8 cellular contexts compared by ENCODE assay signal in the genomic region with DNA sequence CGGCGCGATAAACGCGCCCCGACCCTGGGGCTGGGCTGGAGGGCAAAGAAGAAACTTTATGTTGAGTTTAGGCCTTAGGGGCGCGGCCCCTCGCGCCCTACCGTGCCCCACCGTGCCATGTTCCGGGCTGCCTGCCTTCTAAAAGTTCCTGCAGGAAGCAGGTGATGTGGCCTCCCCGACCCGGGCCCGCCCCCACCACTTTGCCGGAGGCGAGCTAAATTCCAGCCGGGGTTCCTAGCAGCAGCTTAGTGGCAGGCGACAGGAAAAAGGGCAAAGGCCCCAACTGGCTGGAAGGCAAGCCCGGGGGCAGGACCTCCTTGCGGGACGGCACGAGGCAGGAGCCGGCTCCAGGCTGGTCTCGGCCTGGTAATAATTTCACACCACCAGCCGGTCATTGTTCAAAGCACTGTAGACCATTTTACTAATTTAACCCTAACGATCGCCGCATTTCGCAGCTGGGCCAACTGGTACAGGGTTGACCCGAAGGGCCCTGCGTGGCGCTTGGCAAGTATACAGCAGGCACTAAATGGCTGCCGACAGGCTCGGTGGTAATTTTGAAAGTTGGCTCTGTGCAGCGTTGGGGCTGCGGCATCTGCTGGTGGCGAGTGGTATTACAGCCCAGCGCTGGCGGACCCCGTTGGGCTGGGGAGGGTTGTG. TPM values are rescaled to one million over a fixed set of nuclear protein-coding genes. Genes with fewer than 3 reads are reported as not detected.
DNase-seq lines count a peak whose midpoint lies in the region; ATAC-seq and TF ChIP-seq lines count a peak whose summit lies in the region.

No MANE protein-coding gene starts in this region.

- TF ChIP-seq POLR2A in prostate gland (IDR thresholded peaks at IDR 0.05) (no peak), uterus (IDR thresholded peaks at IDR 0.05) (peak in 1 of 2 donors; percentile 13)

- no peaks in the 10 kb centered on the region for H3K9me3 ChIP-seq in SK-N-SH
- no peaks in the 10 kb centered on the region for H3K9me3 ChIP-seq in prostate gland
- H3K9me3 ChIP-seq in uterus = no peaks in the 10 kb centered on the region

- CTCF ChIA-PET in SK-N-SH (lab: Yijun Ruan, JAX) = interaction anchor here (0.7 to 13.5 kb wide), 29 partner anchors 10 to 358 kb away, joined by 3 to 300 read pairs (median 4); a partner anchor contains a TSS

- POLR2A ChIA-PET in SK-N-SH (lab: Yijun Ruan, JAX) = interaction anchor here (1.0 to 1.6 kb wide), 3 partner anchors 40 to 94 kb away, joined by 3 to 5 read pairs (median 3); a partner anchor contains a TSS

- H3K36me3 ChIP-seq in SK-N-SH (replicated peaks in 1 of 2; ENCODE audit: control insufficient read depth in 1 of 2, insufficient read depth in 2 of 2, low read length in 1 of 2) (no peaks in the 10 kb centered on the region), prostate gland (no peaks in the 10 kb centered on the region), uterus (no peaks in the 10 kb centered on the region)

- no peaks in the 10 kb centered on the region for H3K27me3 Mint-ChIP-seq in IgD-negative memory B cell
- no peaks in the 10 kb centered on the region for H3K27me3 Mint-ChIP-seq in activated naive CD8-positive, alpha-beta T cell treated with anti-CD3 and anti-CD28 coated beads, Interleukin-2, amount 50 U/mL, for 24 hours

- TF ChIP-seq EP300 in SK-N-SH (IDR thresholded peaks at IDR 0.05; ENCODE audit: borderline replicate concordance in 1 of 2, low read depth in 1 of 2, low read length in 1 of 2) = no peak

- no peaks in the 10 kb centered on the region for H3K9me2 ChIP-seq in SK-N-SH

- peak overlapping the region; percentile 76 for H2AFZ ChIP-seq in SK-N-SH (ENCODE audit: low read depth)

- peak overlapping the region; percentile 52 to 58 for H3K4me3 ChIP-seq in SK-N-SH (ENCODE audit: low read depth in 2 of 2, low read length in 1 of 2)
- peak overlapping the region; percentile 61 to 65 for H3K4me3 ChIP-seq in prostate gland
- peak overlapping the region; percentile 15 to 38 for H3K4me3 ChIP-seq in uterus

- peak; percentile 45 for ATAC-seq in activated naive CD8-positive, alpha-beta T cell treated with anti-CD3 and anti-CD28 coated beads, Interleukin-2, amount 50 U/mL, for 24 hours
- peak; percentile 82 for ATAC-seq in left ventricle myocardium superior

- H3K36me3 Mint-ChIP-seq in IgD-negative memory B cell = peaks cover 2% of the 10 kb centered on the region
- H3K36me3 Mint-ChIP-seq in activated naive CD8-positive, alpha-beta T cell treated with anti-CD3 and anti-CD28 coated beads, Interleukin-2, amount 50 U/mL, for 24 hours (ENCODE audit: low read depth) = peaks cover 28% of the 10 kb centered on the region

- peak; percentile 98 for TF ChIP-seq CTCF in SK-N-SH (IDR thresholded peaks at IDR 0.05)
- peak; percentile 97 to 99 (median 98) for TF ChIP-seq CTCF in prostate gland (IDR thresholded peaks at IDR 0.05)
- peak; percentile 87 to 93 (median 92) for TF ChIP-seq CTCF in uterus (IDR thresholded peaks at IDR 0.05)

- H3K4me1 Mint-ChIP-seq in IgD-negative memory B cell = peaks cover 14 to 27% (median 26%) of the 10 kb centered on the region in 3 donors
- H3K4me1 Mint-ChIP-seq in activated naive CD8-positive, alpha-beta T cell treated with anti-CD3 and anti-CD28 coated beads, Interleukin-2, amount 50 U/mL, for 24 hours = peaks cover 42% of the 10 kb centered on the region

- peak overlapping the region; percentile 90 to 96 (median 92) for H3K27ac Mint-ChIP-seq in IgD-negative memory B cell
- H3K27ac Mint-ChIP-seq in activated naive CD8-positive, alpha-beta T cell treated with anti-CD3 and anti-CD28 coated beads, Interleukin-2, amount 50 U/mL, for 24 hours = peak overlapping the region; percentile 89

- H3K79me2 ChIP-seq in SK-N-SH (ENCODE audit: insufficient read depth) = no peaks in the 10 kb centered on the region

- intact Hi-C loops in left ventricle myocardium superior (cut with micrococcal nuclease) (loop anchor here (10.0 kb wide), 1 partner anchor 94 kb away; no protein-coding TSS in a partner anchor), prostate gland (cut with DNase I) (loop anchor here (1.0 kb wide), 1 partner anchor 95 kb away; no protein-coding TSS in a partner anchor), uterus (cut with DNase I; ENCODE audit: low total_unique reads) (loop anchor here (5.0 kb wide), 1 partner anchor 96 kb away; no protein-coding TSS in a partner anchor)

- H3K27ac ChIP-seq in SK-N-SH (ENCODE audit: low read depth in 2 of 2, low read length in 1 of 2) (no peak overlapping the region), prostate gland (peak overlapping the region in 1 of 2 donors; percentile 79), uterus (peak overlapping the region in 1 of 2 donors; percentile 11)

- peaks cover 15% of the 10 kb centered on the region for H3K27me3 ChIP-seq in SK-N-SH (ENCODE audit: insufficient read depth)
- no peaks in the 10 kb centered on the region for H3K27me3 ChIP-seq in prostate gland (replicated peaks; ENCODE audit: insufficient read depth)
- H3K27me3 ChIP-seq in uterus = no peaks in the 10 kb centered on the region

- H4K20me1 ChIP-seq in SK-N-SH (ENCODE audit: insufficient read depth) = no peaks in the 10 kb centered on the region

- peaks cover 0 to 1% (median 0%) of the 10 kb centered on the region in 3 donors for H3K9me3 Mint-ChIP-seq in IgD-negative memory B cell
- H3K9me3 Mint-ChIP-seq in activated naive CD8-positive, alpha-beta T cell treated with anti-CD3 and anti-CD28 coated beads, Interleukin-2, amount 50 U/mL, for 24 hours = no peaks in the 10 kb centered on the region

- H3K4me1 ChIP-seq in SK-N-SH (ENCODE audit: control insufficient read depth in 1 of 2, insufficient read depth in 2 of 2, low read depth in 1 of 2, low read length in 1 of 2) (peaks cover 0 to 22% of the 10 kb centered on the region in 2 experiments; a peak in 2 of 4 replicates), prostate gland (replicated peaks) (peaks cover 7% of the 10 kb centered on the region), uterus (no peaks in the 10 kb centered on the region)

- WGBS in SK-N-SH (ENCODE audit: low lambda C conversion rate) = 5% methylated on average over 21 of the region's 42 CpGs
- WGBS in prostate gland = 2% methylated on average over 36 of the region's 42 CpGs

- peak overlapping the region; percentile 67 for H3K4me2 ChIP-seq in SK-N-SH

- H3F3A ChIP-seq in SK-N-SH (replicated peaks; ENCODE audit: insufficient read depth) = peaks cover 3% of the 10 kb centered on the region

- TF ChIP-seq RAD21 in SK-N-SH (IDR thresholded peaks at IDR 0.05; ENCODE audit: low read length) = peak; percentile 91

- no peak overlapping the region for H3K9ac ChIP-seq in SK-N-SH

- DNase-seq in NCI-H1092 treated with DMSO at 0.1 percent for 48 hours (lab: John Stamatoyannopoulos, UW) (peak; percentile 47), NCI-H1092 (lab: John Stamatoyannopoulos, UW) (no peak), SK-N-SH (peak; percentile 78), left ventricle myocardium superior (peak; percentile 78), prostate gland (ENCODE audit: low spot score) (peak; percentile 55), uterus (peak; percentile 45 to 69)
- peak; percentile 89 for DNase-seq in activated naive CD8-positive, alpha-beta T cell treated with anti-CD3 and anti-CD28 coated beads, Interleukin-2, amount 50 U/mL, for 24 hours

- peak overlapping the region; percentile 78 to 95 (median 86) for H3K4me3 Mint-ChIP-seq in IgD-negative memory B cell
- peak overlapping the region; percentile 70 for H3K4me3 Mint-ChIP-seq in activated naive CD8-positive, alpha-beta T cell treated with anti-CD3 and anti-CD28 coated beads, Interleukin-2, amount 50 U/mL, for 24 hours

TF ChIP-seq in SK-N-SH, 30 proteins besides CTCF, POLR2A, EP300 and RAD21:
- TF ChIP-seq YY1 (IDR thresholded peaks at IDR 0.05; ENCODE audit: low read depth) (0 out of 2 replicates have a peak, but pooled peaks have one; percentile 18), SMC3 (IDR thresholded peaks at IDR 0.05; ENCODE audit: low read depth, low read length) (peak; percentile 89), ELF1 (IDR thresholded peaks at IDR 0.05) (no peak), RXRA (IDR thresholded peaks at IDR 0.05; ENCODE audit: borderline replicate concordance, low read depth) (no peak), FOSL2 (IDR thresholded peaks at IDR 0.05; ENCODE audit: borderline replicate concordance, low read depth) (no peak), NRF1 (IDR thresholded peaks at IDR 0.05; ENCODE audit: low read depth, low read length) (no peak), MXI1 (IDR thresholded peaks at IDR 0.05; ENCODE audit: low read depth, low read length) (0 out of 2 replicates have a peak, but pooled peaks have one; percentile 15), MEF2A (IDR thresholded peaks at IDR 0.05; ENCODE audit: borderline replicate concordance, low read depth) (no peak), FOXJ3 (CRISPR knock-in tag; IDR thresholded peaks at IDR 0.05) (no peak), POLR2AphosphoS5 (IDR thresholded peaks at IDR 0.05; ENCODE audit: low read depth, low read length) (no peak), GATA2 (CRISPR knock-in tag; IDR thresholded peaks at IDR 0.05) (0 out of 2 replicates have a peak, but pooled peaks have one; percentile 10), RCOR1 (IDR thresholded peaks at IDR 0.05; ENCODE audit: low read length) (peak; percentile 67)
- TF ChIP-seq, protein P1, sequence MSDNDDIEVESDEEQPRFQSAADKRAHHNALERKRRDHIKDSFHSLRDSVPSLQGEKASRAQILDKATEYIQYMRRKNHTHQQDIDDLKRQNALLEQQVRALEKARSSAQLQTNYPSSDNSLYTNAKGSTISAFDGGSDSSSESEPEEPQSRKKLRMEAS (IDR thresholded peaks at IDR 0.05; ENCODE audit: low read depth) = 0 out of 2 replicates have a peak, but pooled peaks have one; percentile 31
TF ChIP-seq in SK-N-SH: peak in this region for 6.

RNA-seq across cellular contexts. Expression of a gene that starts 0.9 kb away (rescaled TPM):
- 30.5 TPM for polyA plus RNA-seq in IgD-negative memory B cell
- 0.28 and 0.39 TPM in 2 replicates for polyA plus RNA-seq in SK-N-SH (2012; rRNA removed)
- 0.37 and 0.50 TPM in 2 replicates for polyA plus RNA-seq in SK-N-SH (2012; cell fraction: cytosol; rRNA removed)
- 0.35 and 0.46 TPM in 2 replicates for polyA plus RNA-seq in SK-N-SH (2012; cell fraction: nucleus; rRNA removed)
- total RNA-seq in left ventricle myocardium superior = 3.2 TPM
- 10 to 100 TPM; 32.5 to 54.4 TPM for total RNA-seq in prostate gland
- 10 to 100 TPM in 2 of 4 donors, 1 to 10 TPM in 2; 3.2 to 32.7 (median 11.0) TPM for total RNA-seq in uterus
